ENCODE assay signal across 22 cellular contexts in genomic region chr6:4550227-4550597, GRCh38.
DNase-seq lines count a peak whose midpoint lies in the region; ATAC-seq and TF ChIP-seq lines count a peak whose summit lies in the region.
"Had no signal": no experiment of that assay in that cellular context is flagged by ENCODE, and none has a peak within 500 bp of the region (broad histone marks: within the 10 kb centered on the region; RNA-seq: fewer than 3 reads in every experiment).

No MANE protein-coding gene starts in this region.

- H3K27ac ChIP-seq in foreskin keratinocyte = no peak overlapping the region
- H3K27ac ChIP-seq: KMS-11, Peyer's patch had no signal

- CTCF ChIA-PET in activated CD8-positive, alpha-beta T cell treated with anti-CD3 and anti-CD28 coated beads for 36 hours (lab: Charles Lee) = no interaction called here
- CTCF ChIA-PET in activated CD8-positive, alpha-beta T cell treated with anti-CD3 and anti-CD28 coated beads, Interleukin-2, amount 10 ng/mL, durations not matched to agents 7 days and 5 days (lab: Charles Lee) = no interaction called here

- no peaks in the 10 kb centered on the region for H3K4me1 ChIP-seq in foreskin keratinocyte
- H3K4me1 ChIP-seq: Peyer's patch had no signal

- TF ChIP-seq CTCF in activated CD8-positive, alpha-beta T cell treated with anti-CD3 and anti-CD28 coated beads for 36 hours (IDR thresholded peaks at IDR 0.05) = no peak
- TF ChIP-seq CTCF in foreskin keratinocyte (conservative IDR thresholded peaks at IDR 0.05) = no peak
- no peak for TF ChIP-seq CTCF in progenitor cell of endocrine pancreas (IDR thresholded peaks at IDR 0.05; ENCODE audit: unreplicated experiment)

- peak; percentile 10 for DNase-seq in activated CD8-positive, alpha-beta T cell treated with anti-CD3 and anti-CD28 coated beads for 36 hours
- no peak for DNase-seq in activated CD8-positive, alpha-beta T cell treated with anti-CD3 and anti-CD28 coated beads, Interleukin-2, amount 10 ng/mL, durations not matched to agents 7 days and 5 days
- DNase-seq in foreskin keratinocyte (no peak), cerebellum (ENCODE audit: low spot score) (no peak), progenitor cell of endocrine pancreas (ENCODE audit: low spot score, unreplicated experiment) (no peak), OCI-M1 (lab: John Stamatoyannopoulos, UW) (no peak)
- DNase-seq: AML-193; C1 segment of cervical spinal cord; Calu3; CD8-positive, alpha-beta T cell; DMS153; H7; NCI-H1694; NCI-H2081; NCI-H2171; NCI-H345; NCI-H524; NCI-H774; Peyer's patch had no signal

- no peak overlapping the region for H3K4me3 Mint-ChIP-seq in activated CD8-positive, alpha-beta T cell treated with anti-CD3 and anti-CD28 coated beads for 36 hours
- H3K4me3 Mint-ChIP-seq in activated CD8-positive, alpha-beta T cell treated with anti-CD3 and anti-CD28 coated beads, Interleukin-2, amount 10 ng/mL, durations not matched to agents 7 days and 5 days = no peak overlapping the region
- H3K4me3 Mint-ChIP-seq in stimulated activated memory B cell treated with anti-CD40 and anti-IgM and Interleukin-4, amounts not matched to agents 10 μg/mL and 1 μg/mL and 100 μg/mL, for 72 hours = no peak overlapping the region
- no peak overlapping the region for H3K4me3 Mint-ChIP-seq in progenitor cell of endocrine pancreas (ENCODE audit: low read depth)
- H3K4me3 Mint-ChIP-seq: CD8-positive, alpha-beta T cell had no signal

- H3K27ac Mint-ChIP-seq in activated CD8-positive, alpha-beta T cell treated with anti-CD3 and anti-CD28 coated beads for 36 hours = no peak overlapping the region
- H3K27ac Mint-ChIP-seq in activated CD8-positive, alpha-beta T cell treated with anti-CD3 and anti-CD28 coated beads, Interleukin-2, amount 10 ng/mL, durations not matched to agents 7 days and 5 days = no peak overlapping the region
- no peak overlapping the region for H3K27ac Mint-ChIP-seq in stimulated activated memory B cell treated with anti-CD40 and anti-IgM and Interleukin-4, amounts not matched to agents 10 μg/mL and 1 μg/mL and 100 μg/mL, for 72 hours
- H3K27ac Mint-ChIP-seq in progenitor cell of endocrine pancreas = no peak overlapping the region
- H3K27ac Mint-ChIP-seq: CD8-positive, alpha-beta T cell had no signal

- no peaks in the 10 kb centered on the region for H3K9me3 Mint-ChIP-seq in activated CD8-positive, alpha-beta T cell treated with anti-CD3 and anti-CD28 coated beads for 36 hours
- no peaks in the 10 kb centered on the region for H3K9me3 Mint-ChIP-seq in activated CD8-positive, alpha-beta T cell treated with anti-CD3 and anti-CD28 coated beads, Interleukin-2, amount 10 ng/mL, durations not matched to agents 7 days and 5 days (ENCODE audit: insufficient read depth)
- peaks cover 6% of the 10 kb centered on the region for H3K9me3 Mint-ChIP-seq in stimulated activated memory B cell treated with anti-CD40 and anti-IgM and Interleukin-4, amounts not matched to agents 10 μg/mL and 1 μg/mL and 100 μg/mL, for 72 hours
- H3K9me3 Mint-ChIP-seq in progenitor cell of endocrine pancreas (ENCODE audit: low read depth) = no peaks in the 10 kb centered on the region
- H3K9me3 Mint-ChIP-seq: CD8-positive, alpha-beta T cell had no signal

- intact Hi-C loops in activated CD8-positive, alpha-beta T cell treated with anti-CD3 and anti-CD28 coated beads for 36 hours (cut with micrococcal nuclease) = no loop called here

- H3K36me3 Mint-ChIP-seq in activated CD8-positive, alpha-beta T cell treated with anti-CD3 and anti-CD28 coated beads for 36 hours (ENCODE audit: low read depth) = no peaks in the 10 kb centered on the region
- H3K36me3 Mint-ChIP-seq in activated CD8-positive, alpha-beta T cell treated with anti-CD3 and anti-CD28 coated beads, Interleukin-2, amount 10 ng/mL, durations not matched to agents 7 days and 5 days (ENCODE audit: low read depth) = no peaks in the 10 kb centered on the region
- no peaks in the 10 kb centered on the region for H3K36me3 Mint-ChIP-seq in stimulated activated memory B cell treated with anti-CD40 and anti-IgM and Interleukin-4, amounts not matched to agents 10 μg/mL and 1 μg/mL and 100 μg/mL, for 72 hours
- no peaks in the 10 kb centered on the region for H3K36me3 Mint-ChIP-seq in progenitor cell of endocrine pancreas (ENCODE audit: insufficient read depth)
- H3K36me3 Mint-ChIP-seq: CD8-positive, alpha-beta T cell had no signal

- POLR2A ChIA-PET in activated CD8-positive, alpha-beta T cell treated with anti-CD3 and anti-CD28 coated beads for 36 hours (lab: Charles Lee) = interaction anchor here (0.6 kb wide), 1 partner anchor 532 kb away, joined by 4 read pairs; no protein-coding TSS in a partner anchor
- POLR2A ChIA-PET in activated CD8-positive, alpha-beta T cell treated with anti-CD3 and anti-CD28 coated beads, Interleukin-2, amount 10 ng/mL, durations not matched to agents 7 days and 5 days (lab: Charles Lee) = no interaction called here

- no peaks in the 10 kb centered on the region for H3K27me3 ChIP-seq in foreskin keratinocyte
- H3K27me3 ChIP-seq: Peyer's patch had no signal

- peaks cover 17% of the 10 kb centered on the region for H3K27me3 Mint-ChIP-seq in activated CD8-positive, alpha-beta T cell treated with anti-CD3 and anti-CD28 coated beads for 36 hours
- no peaks in the 10 kb centered on the region for H3K27me3 Mint-ChIP-seq in activated CD8-positive, alpha-beta T cell treated with anti-CD3 and anti-CD28 coated beads, Interleukin-2, amount 10 ng/mL, durations not matched to agents 7 days and 5 days (ENCODE audit: low read depth)
- H3K27me3 Mint-ChIP-seq in stimulated activated memory B cell treated with anti-CD40 and anti-IgM and Interleukin-4, amounts not matched to agents 10 μg/mL and 1 μg/mL and 100 μg/mL, for 72 hours = peaks cover 31% of the 10 kb centered on the region
- peaks cover 8% of the 10 kb centered on the region for H3K27me3 Mint-ChIP-seq in progenitor cell of endocrine pancreas

- H3K4me1 Mint-ChIP-seq in activated CD8-positive, alpha-beta T cell treated with anti-CD3 and anti-CD28 coated beads for 36 hours (ENCODE audit: low read depth) = peaks cover 2% of the 10 kb centered on the region
- H3K4me1 Mint-ChIP-seq in activated CD8-positive, alpha-beta T cell treated with anti-CD3 and anti-CD28 coated beads, Interleukin-2, amount 10 ng/mL, durations not matched to agents 7 days and 5 days (ENCODE audit: low read depth) = no peaks in the 10 kb centered on the region
- H3K4me1 Mint-ChIP-seq in stimulated activated memory B cell treated with anti-CD40 and anti-IgM and Interleukin-4, amounts not matched to agents 10 μg/mL and 1 μg/mL and 100 μg/mL, for 72 hours = peaks cover 10% of the 10 kb centered on the region
- H3K4me1 Mint-ChIP-seq in progenitor cell of endocrine pancreas (ENCODE audit: low read depth) = no peaks in the 10 kb centered on the region

- ATAC-seq in activated CD8-positive, alpha-beta T cell treated with anti-CD3 and anti-CD28 coated beads for 36 hours = no peak
- ATAC-seq in activated CD8-positive, alpha-beta T cell treated with anti-CD3 and anti-CD28 coated beads, Interleukin-2, amount 10 ng/mL, durations not matched to agents 7 days and 5 days = no peak
- ATAC-seq in foreskin keratinocyte = peak; percentile 48
- peak; percentile 60 for ATAC-seq in stimulated activated memory B cell treated with anti-CD40 and anti-IgM and Interleukin-4, amounts not matched to agents 10 μg/mL and 1 μg/mL and 100 μg/mL, for 72 hours
- ATAC-seq: CD8-positive, alpha-beta T cell; SK-N-SH treated with all-trans-retinoic acid at 6 μM for 48 hours had no signal

Comparison
In these comparisons a context has a peak if more than half of its experiments do, and no peak if none do; other contexts are left out.
1. ATAC-seq: peak in foreskin keratinocyte (single experiment) and stimulated activated memory B cell treated with anti-CD40 and anti-IgM and Interleukin-4, amounts not matched to agents 10 μg/mL and 1 μg/mL and 100 μg/mL, for 72 hours (single experiment); none in activated CD8-positive, alpha-beta T cell treated with anti-CD3 and anti-CD28 coated beads for 36 hours (single experiment) and activated CD8-positive, alpha-beta T cell treated with anti-CD3 and anti-CD28 coated beads, Interleukin-2, amount 10 ng/mL, durations not matched to agents 7 days and 5 days (single experiment).